In genomic region chr21:39955326-39955725, GRCh38 we compare ENCODE assay signal across 15 cellular contexts.
A peak's percentile ranks its signal among the peaks of the same experiment; 100 is the strongest.
DNase-seq lines count a peak whose midpoint lies in the region; ATAC-seq and TF ChIP-seq lines count a peak whose summit lies in the region.
"Had no signal": no experiment of that assay in that cellular context is flagged by ENCODE, and none has a peak within 500 bp of the region (broad histone marks: within the 10 kb centered on the region; RNA-seq: fewer than 3 reads in every experiment).

No MANE protein-coding gene starts in this region.

- no peak for TF ChIP-seq POLR2A in gastroesophageal sphincter (IDR thresholded peaks at IDR 0.05)

- WGBS in gastroesophageal sphincter (ENCODE audit: low coverage in 1 of 2), 2 donors: 75 to 89% methylated on average over 1 to 4 of the region's 4 CpGs

- H3K9ac ChIP-seq in rectal smooth muscle tissue (ENCODE audit: low read length): no peak overlapping the region
- H3K9ac ChIP-seq: GM23248 had no signal

- peak overlapping the region; percentile 74 for H3K27ac ChIP-seq in VCaP
- H3K27ac ChIP-seq in gastroesophageal sphincter: peak overlapping the region in 3 of 4 donors; percentile 62 to 64 (median 64)
- peak overlapping the region; percentile 45 for H3K27ac ChIP-seq in rectal smooth muscle tissue (ENCODE audit: low read depth, low read length)
- H3K27ac ChIP-seq: GM23248 had no signal

- no peak for ATAC-seq in gastroesophageal sphincter
- ATAC-seq in GM18867 (IDR thresholded peaks at IDR 0.05; ENCODE audit: unreplicated experiment): no peak

- no peak overlapping the region for H3K4me3 ChIP-seq in gastroesophageal sphincter
- no peak overlapping the region for H3K4me3 ChIP-seq in rectal smooth muscle tissue (ENCODE audit: low read length)
- H3K4me3 ChIP-seq: GM23248 had no signal

- DNase-seq in DMS79 (lab: John Stamatoyannopoulos, UW): no peak
- DNase-seq in activated naive CD4-positive, alpha-beta T cell treated with Interleukin-2 at 50 U/mL for 16 hours: no peak
- DNase-seq: C1 segment of cervical spinal cord; Calu3; CD4-positive, alpha-beta memory T cell; COR-L47; DMS53; DND-41; GM23248; H7; HCEC 1CT had no signal

- H3K27me3 ChIP-seq in gastroesophageal sphincter: no peaks in the 10 kb centered on the region
- H3K27me3 ChIP-seq in rectal smooth muscle tissue (ENCODE audit: control insufficient read depth, insufficient read depth, low read length): no peaks in the 10 kb centered on the region

- H3K9me3 ChIP-seq in gastroesophageal sphincter: peaks cover 0 to 6% (median 0%) of the 10 kb centered on the region in 3 donors

- H3K4me1 ChIP-seq in gastroesophageal sphincter: peaks cover 0 to 36% (median 6%) of the 10 kb centered on the region in 3 donors
- H3K4me1 ChIP-seq in rectal smooth muscle tissue (ENCODE audit: control insufficient read depth, insufficient read depth, low read length): peaks cover 15% of the 10 kb centered on the region

- TF ChIP-seq CTCF in VCaP (conservative IDR thresholded peaks at IDR 0.05): no peak
- no peak for TF ChIP-seq CTCF in gastroesophageal sphincter (IDR thresholded peaks at IDR 0.05)

- H3K36me3 ChIP-seq in gastroesophageal sphincter (no peaks in the 10 kb centered on the region), rectal smooth muscle tissue (ENCODE audit: control insufficient read depth, insufficient read depth, low read length) (no peaks in the 10 kb centered on the region)

- TF ChIP-seq EP300 in gastroesophageal sphincter (IDR thresholded peaks at IDR 0.05): no peak
